In genomic region chr1:33366766-33367487, GRCh38 we compare ENCODE assay signal across 10 cellular contexts.
DNase-seq lines count a peak whose midpoint lies in the region; ATAC-seq and TF ChIP-seq lines count a peak whose summit lies in the region.
"Had no signal": no experiment of that assay in that cellular context is flagged by ENCODE, and none has a peak within 500 bp of the region (broad histone marks: within the 10 kb centered on the region; RNA-seq: fewer than 3 reads in every experiment).

No MANE protein-coding gene starts in this region.

- H3K27ac ChIP-seq in KMS-11 (no peak overlapping the region), caudate nucleus (ENCODE audit: low read depth, low read length) (peak overlapping the region; percentile 97), layer of hippocampus (ENCODE audit: low read depth, low read length) (peak overlapping the region; percentile 96), stomach smooth muscle (ENCODE audit: low read length) (peak overlapping the region; percentile 77)
- H3K27ac ChIP-seq: SJCRH30 had no signal

- TF ChIP-seq CTCF in KMS-11 (conservative IDR thresholded peaks at IDR 0.05; ENCODE audit: low read depth, low read length): no peak

- H3K9me3 ChIP-seq in stomach smooth muscle (ENCODE audit: control insufficient read depth in 2 of 2, low read length in 2 of 2): no peaks in the 10 kb centered on the region
- H3K9me3 ChIP-seq: SJCRH30 had no signal

- ATAC-seq in GM21423 (IDR thresholded peaks at IDR 0.05; ENCODE audit: unreplicated experiment): no peak

- peaks cover 11% of the 10 kb centered on the region for H3K4me1 ChIP-seq in KMS-11 (ENCODE audit: low read depth, poor library complexity, severe bottlenecking)
- peaks cover 66% of the 10 kb centered on the region for H3K4me1 ChIP-seq in stomach smooth muscle (ENCODE audit: control insufficient read depth, insufficient read depth, low read length)

- DNase-seq in caudate nucleus (lab: John Stamatoyannopoulos, UW) (peak in 7 of 61 donors; percentile 17 to 52 (median 36)), islet precursor cell (no peak), GDM1 (lab: John Stamatoyannopoulos, UW) (no peak), T-helper 9 cell (no peak)
- DNase-seq: GOT3 had no signal

- H3K79me2 ChIP-seq in KMS-11 (ENCODE audit: insufficient read depth, low read depth): no peaks in the 10 kb centered on the region

- H3K36me3 ChIP-seq in KMS-11 (ENCODE audit: insufficient read depth) (no peaks in the 10 kb centered on the region), stomach smooth muscle (ENCODE audit: control insufficient read depth in 2 of 2, insufficient read depth in 2 of 2, low read length in 2 of 2) (peaks cover 6 to 10% of the 10 kb centered on the region in 2 donors)
- H3K36me3 ChIP-seq: SJCRH30 had no signal

- no peaks in the 10 kb centered on the region for H4K20me1 ChIP-seq in KMS-11 (ENCODE audit: insufficient read depth)

- H3K27me3 ChIP-seq in KMS-11 (ENCODE audit: insufficient read depth, low read depth): no peaks in the 10 kb centered on the region
- no peaks in the 10 kb centered on the region for H3K27me3 ChIP-seq in layer of hippocampus (ENCODE audit: control insufficient read depth, insufficient read depth, low read length)
- H3K27me3 ChIP-seq in stomach smooth muscle (ENCODE audit: control insufficient read depth in 1 of 2, insufficient read depth in 2 of 2, low read length in 2 of 2): no peaks in the 10 kb centered on the region
- H3K27me3 ChIP-seq: SJCRH30 had no signal

- H2AFZ ChIP-seq in KMS-11 (ENCODE audit: low read depth): peak overlapping the region; percentile 52; the same call in 1 of the 2 replicates

- H3K4me3 ChIP-seq in KMS-11 (IDR thresholded peaks at IDR 0.05; ENCODE audit: insufficient read depth, low read depth, low read length) (no peak overlapping the region), stomach smooth muscle (ENCODE audit: low read length in 2 of 2) (peak overlapping the region; percentile 14 to 29)
- H3K4me3 ChIP-seq: SJCRH30 had no signal

- no peak overlapping the region for H3K4me2 ChIP-seq in KMS-11

- H3K9ac ChIP-seq in KMS-11 (no peak overlapping the region), stomach smooth muscle (ENCODE audit: low read length in 2 of 2) (peak overlapping the region; percentile 13 to 23)
